In the genomic region with DNA sequence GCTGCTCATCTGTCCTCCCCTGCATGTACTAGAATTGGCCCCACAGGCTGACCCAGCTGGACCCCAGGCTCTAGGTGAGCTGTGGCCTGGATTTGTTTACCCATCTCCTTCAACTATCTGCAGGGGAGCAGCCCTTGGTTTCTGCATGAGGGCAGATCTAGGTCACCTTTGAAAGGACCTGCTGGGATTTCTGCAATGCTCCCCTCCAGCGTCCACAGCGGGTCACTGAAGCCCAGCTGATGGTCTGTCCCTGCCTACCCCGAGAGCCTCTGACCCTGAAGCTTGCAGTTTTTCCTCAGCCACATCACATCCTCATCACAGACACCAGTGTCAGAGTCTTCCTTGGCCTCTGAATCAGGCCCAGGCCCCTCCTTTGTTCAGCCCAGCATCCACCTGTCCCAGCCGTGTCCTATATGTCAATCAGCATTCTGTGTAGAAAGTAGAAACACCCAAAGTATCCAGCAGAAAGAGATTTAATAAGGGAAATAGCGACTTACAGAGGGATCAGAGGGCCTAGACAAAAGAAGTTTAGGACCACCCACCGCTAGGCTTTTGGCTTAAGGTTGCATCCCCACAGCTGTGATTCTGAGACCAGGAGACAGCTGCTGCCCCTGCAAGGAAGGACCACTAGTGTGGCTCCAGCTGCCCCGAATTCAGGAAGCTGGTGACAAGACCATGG, we compare ENCODE assay signal across 28 cellular contexts.
A peak's percentile ranks its signal among the peaks of the same experiment; 100 is the strongest.
DNase-seq lines count a peak whose midpoint lies in the region; ATAC-seq and TF ChIP-seq lines count a peak whose summit lies in the region.
"Had no signal": no experiment of that assay in that cellular context is flagged by ENCODE, and none has a peak within 500 bp of the region (broad histone marks: within the 10 kb centered on the region; RNA-seq: fewer than 3 reads in every experiment).

No MANE protein-coding gene starts in this region.

- H3K9ac ChIP-seq in endodermal cell (ENCODE audit: extremely low read depth, low read length, poor library complexity, severe bottlenecking) (no peak overlapping the region), skeletal muscle tissue (ENCODE audit: low read depth in 1 of 3, low read length in 3 of 3) (peak overlapping the region in 1 of 3 donors; percentile 40)
- H3K9ac ChIP-seq: KMS-11 had no signal

- no peaks in the 10 kb centered on the region for H4K20me1 ChIP-seq in GM23338 (replicated peaks; ENCODE audit: insufficient read depth)

- POLR2A ChIA-PET in activated CD4-positive, alpha-beta memory T cell treated with anti-CD3 and anti-CD28 coated beads for 36 hours (lab: Charles Lee), result no interaction called here

- 0 out of 2 replicates have a peak, but pooled peaks cover 4% of the 10 kb centered on the region for H3K9me2 ChIP-seq in GM23338 (ENCODE audit: insufficient read depth)

- H3K9me3 Mint-ChIP-seq in GM23338 (no peaks in the 10 kb centered on the region), endodermal cell (no peaks in the 10 kb centered on the region)
- H3K9me3 Mint-ChIP-seq in activated CD4-positive, alpha-beta memory T cell treated with anti-CD3 and anti-CD28 coated beads for 36 hours, result no peaks in the 10 kb centered on the region
- H3K9me3 Mint-ChIP-seq: activated naive CD4-positive, alpha-beta T cell treated with anti-CD3 and anti-CD28 coated beads, Interleukin-2, amount 50 U/mL, for 72 hours; activated T-helper 17 cell treated with anti-CD3 and anti-CD28 coated beads, Interleukin-2, amount 50 U/mL, for 72 hours had no signal

- H3K36me3 Mint-ChIP-seq in GM23338 (ENCODE audit: low read depth), result no peaks in the 10 kb centered on the region
- H3K36me3 Mint-ChIP-seq in endodermal cell (ENCODE audit: low read depth), result no peaks in the 10 kb centered on the region
- H3K36me3 Mint-ChIP-seq in activated CD4-positive, alpha-beta memory T cell treated with anti-CD3 and anti-CD28 coated beads for 36 hours, result no peaks in the 10 kb centered on the region
- H3K36me3 Mint-ChIP-seq: activated naive CD4-positive, alpha-beta T cell treated with anti-CD3 and anti-CD28 coated beads, Interleukin-2, amount 50 U/mL, for 72 hours had no signal

- no peak for ATAC-seq in GM23338
- ATAC-seq: activated naive CD4-positive, alpha-beta T cell treated with anti-CD3 and anti-CD28 coated beads, Interleukin-2, amount 50 U/mL, for 72 hours; activated T-helper 17 cell treated with anti-CD3 and anti-CD28 coated beads, Interleukin-2, amount 50 U/mL, for 72 hours; T-helper 17 cell had no signal

- CTCF ChIA-PET in activated CD4-positive, alpha-beta memory T cell treated with anti-CD3 and anti-CD28 coated beads for 36 hours (lab: Charles Lee), result interaction anchor here (1.6 kb wide), 1 partner anchor 16 kb away, joined by 4 read pairs; no protein-coding TSS in a partner anchor

- H3K4me1 ChIP-seq in GM23338 (ENCODE audit: insufficient read depth) (peaks cover 42% of the 10 kb centered on the region), endodermal cell (ENCODE audit: control insufficient read depth, insufficient read depth, low read length) (peaks cover 7% of the 10 kb centered on the region), skeletal muscle tissue (ENCODE audit: control insufficient read depth in 3 of 3, insufficient read depth in 3 of 3, low read length in 3 of 3) (peaks cover 31 to 41% (median 32%) of the 10 kb centered on the region in 3 donors)
- H3K4me1 ChIP-seq: right atrium auricular region, tibial nerve had no signal

- no peaks in the 10 kb centered on the region for H3F3A ChIP-seq in GM23338 (replicated peaks; ENCODE audit: low read depth)

- H3K27ac Mint-ChIP-seq in GM23338 (no peak overlapping the region), endodermal cell (no peak overlapping the region)
- no peak overlapping the region for H3K27ac Mint-ChIP-seq in activated CD4-positive, alpha-beta memory T cell treated with anti-CD3 and anti-CD28 coated beads for 36 hours
- H3K27ac Mint-ChIP-seq: activated T-helper 17 cell treated with anti-CD3 and anti-CD28 coated beads, Interleukin-2, amount 50 U/mL, for 72 hours; T-helper 17 cell had no signal

- H2AFZ ChIP-seq in GM23338, result no peak overlapping the region

- H3K4me3 ChIP-seq in GM23338 (no peak overlapping the region), endodermal cell (ENCODE audit: low read length) (no peak overlapping the region), skeletal muscle tissue (ENCODE audit: low read length in 3 of 3) (no peak overlapping the region)
- H3K4me3 ChIP-seq: heart right ventricle, right atrium auricular region, tibial nerve had no signal

- no peak overlapping the region for H3K4me3 Mint-ChIP-seq in GM23338
- no peak overlapping the region for H3K4me3 Mint-ChIP-seq in endodermal cell
- no peak overlapping the region for H3K4me3 Mint-ChIP-seq in activated CD4-positive, alpha-beta memory T cell treated with anti-CD3 and anti-CD28 coated beads for 36 hours
- H3K4me3 Mint-ChIP-seq: activated T-helper 17 cell treated with anti-CD3 and anti-CD28 coated beads, Interleukin-2, amount 50 U/mL, for 72 hours; T-helper 17 cell had no signal

- WGBS in endodermal cell (ENCODE audit: insufficient coverage in 1 of 2, insufficient read length in 1 of 2), 2 experiments, result 59 to 66% methylated on average over 6 to 7 of the region's 7 CpGs

- H3K79me2 ChIP-seq in GM23338 (replicated peaks; ENCODE audit: insufficient read depth), result no peaks in the 10 kb centered on the region

- peak overlapping the region; percentile 20; the same call in 1 of the 2 replicates for H3K4me2 ChIP-seq in GM23338
- H3K4me2 ChIP-seq: KMS-11 had no signal

- no peak for DNase-seq in GM23338 (ENCODE audit: low spot score)
- DNase-seq in NCI-H82 treated with DMSO at 0.1 percent for 48 hours (lab: John Stamatoyannopoulos, UW; ENCODE audit: unreplicated experiment), result peak; percentile 94
- peak; percentile 51 for DNase-seq in endodermal cell
- DNase-seq in T-helper 2 cell, result no peak
- no peak for DNase-seq in cortex of kidney (lab: John Stamatoyannopoulos, UW)
- no peak for DNase-seq in NCI-H2107 treated with DMSO at 0.1 percent for 48 hours (lab: John Stamatoyannopoulos, UW; ENCODE audit: unreplicated experiment)
- no peak for DNase-seq in activated CD4-positive, alpha-beta memory T cell treated with anti-CD3 and anti-CD28 coated beads for 36 hours
- DNase-seq: activated CD4-positive, alpha-beta T cell treated with anti-CD3 and anti-CD28 coated beads for 48 hours; aorta; central memory CD4-positive, alpha-beta T cell; foreskin fibroblast; GOT3; heart right ventricle; NCI-H1436 treated with DMSO at 0.1 percent for 48 hours; NCI-H2107; NCI-H510A; nucleus accumbens; stimulated activated CD4-positive, alpha-beta T cell treated with anti-CD3 and anti-CD28 coated beads, Interleukin-12 subunit alpha, Interleukin-12 subunit beta, amount 100 ng/mL, for 4 hours; stimulated activated CD4-positive, alpha-beta T cell treated with anti-CD3 and anti-CD28 coated beads, Interleukin-4, amount 100 ng/mL, for 4 hours; stimulated activated naive CD4-positive, alpha-beta T cell; T-helper 17 cell had no signal

- no peaks in the 10 kb centered on the region for H3K27me3 ChIP-seq in GM23338 (ENCODE audit: insufficient read depth)
- H3K27me3 ChIP-seq in endodermal cell (ENCODE audit: control insufficient read depth, insufficient read depth, low read length, poor library complexity, severe bottlenecking), result no peaks in the 10 kb centered on the region
- H3K27me3 ChIP-seq in skeletal muscle tissue (ENCODE audit: control insufficient read depth in 3 of 3, insufficient read depth in 3 of 3, low read length in 3 of 3), result peaks cover 0 to 6% (median 0%) of the 10 kb centered on the region in 3 donors
- H3K27me3 ChIP-seq: right atrium auricular region had no signal

- H3K36me3 ChIP-seq in GM23338 (ENCODE audit: insufficient read depth), result no peaks in the 10 kb centered on the region
- no peaks in the 10 kb centered on the region for H3K36me3 ChIP-seq in endodermal cell (ENCODE audit: control insufficient read depth, insufficient read depth, low read length)
- H3K36me3 ChIP-seq in skeletal muscle tissue (ENCODE audit: control insufficient read depth in 3 of 3, insufficient read depth in 3 of 3, low read length in 3 of 3), result no peaks in the 10 kb centered on the region
- H3K36me3 ChIP-seq: heart right ventricle, right atrium auricular region, tibial nerve had no signal

- H3K4me1 Mint-ChIP-seq in GM23338 (peaks cover 41% of the 10 kb centered on the region), endodermal cell (peaks cover 21% of the 10 kb centered on the region)
- H3K4me1 Mint-ChIP-seq in activated CD4-positive, alpha-beta memory T cell treated with anti-CD3 and anti-CD28 coated beads for 36 hours (ENCODE audit: low read depth), result no peaks in the 10 kb centered on the region
- H3K4me1 Mint-ChIP-seq: activated T-helper 17 cell treated with anti-CD3 and anti-CD28 coated beads, Interleukin-2, amount 50 U/mL, for 72 hours had no signal

- H3K27ac ChIP-seq in GM23338 (ENCODE audit: low read depth), result no peak overlapping the region
- no peak overlapping the region for H3K27ac ChIP-seq in endodermal cell (ENCODE audit: low read depth, low read length)
- H3K27ac ChIP-seq in skeletal muscle tissue (ENCODE audit: low read depth, low read length), result peak overlapping the region; percentile 67
- H3K27ac ChIP-seq: epithelial cell of prostate, heart right ventricle, KMS-11, right atrium auricular region, tibial nerve had no signal

- no peaks in the 10 kb centered on the region for H3K9me3 ChIP-seq in endodermal cell (ENCODE audit: control insufficient read depth, low read length)
- H3K9me3 ChIP-seq in skeletal muscle tissue (ENCODE audit: control insufficient read depth in 3 of 3, low read length in 3 of 3), result no peaks in the 10 kb centered on the region
- H3K9me3 ChIP-seq: heart right ventricle, right atrium auricular region, tibial nerve had no signal

- intact Hi-C loops in activated CD4-positive, alpha-beta memory T cell treated with anti-CD3 and anti-CD28 coated beads for 36 hours (cut with micrococcal nuclease), result no loop called here

- H3K27me3 Mint-ChIP-seq in GM23338 (ENCODE audit: insufficient read depth, low read depth, poor library complexity) (peaks cover 14% of the 10 kb centered on the region), endodermal cell (ENCODE audit: insufficient read depth) (peaks cover 2% of the 10 kb centered on the region)
- H3K27me3 Mint-ChIP-seq in activated CD4-positive, alpha-beta memory T cell treated with anti-CD3 and anti-CD28 coated beads for 36 hours, result peaks cover 5% of the 10 kb centered on the region
- H3K27me3 Mint-ChIP-seq: activated T-helper 17 cell treated with anti-CD3 and anti-CD28 coated beads, Interleukin-2, amount 50 U/mL, for 72 hours; T-helper 17 cell had no signal

- TF ChIP-seq CTCF in GM23338 (conservative IDR thresholded peaks at IDR 0.05; ENCODE audit: low read depth in 2 of 2) (no peak), endodermal cell (conservative IDR thresholded peaks at IDR 0.05) (no peak)

TF ChIP-seq in GM23338, 12 proteins besides CTCF, POLR2A, EP300 and RAD21 (continues in another document):
- TF ChIP-seq STAT1 (IDR thresholded peaks at IDR 0.05; ENCODE audit: unreplicated experiment) (no peak), POLR2AphosphoS5 (IDR thresholded peaks at IDR 0.05; ENCODE audit: low read depth) (no peak), JUNB (IDR thresholded peaks at IDR 0.05; ENCODE audit: unreplicated experiment) (no peak), NANOG (IDR thresholded peaks at IDR 0.05; ENCODE audit: borderline replicate concordance) (no peak), EZH2phosphoT487 (IDR thresholded peaks at IDR 0.05; ENCODE audit: unreplicated experiment) (no peak), ZNF331 (CRISPR knock-in tag; IDR thresholded peaks at IDR 0.05; ENCODE audit: low read depth) (no peak)

Comparison
In these comparisons a context has a peak if more than half of its experiments do, and no peak if none do; other contexts are left out.
1. DNase-seq: peak in NCI-H82 treated with DMSO at 0.1 percent for 48 hours (single experiment) and endodermal cell (single experiment); none in GM23338 (single experiment), T-helper 2 cell (0 of 5), cortex of kidney (single experiment), NCI-H2107 treated with DMSO at 0.1 percent for 48 hours (single experiment) and activated CD4-positive, alpha-beta memory T cell treated with anti-CD3 and anti-CD28 coated beads for 36 hours (single experiment).